10 cellular contexts compared by ENCODE assay signal in genomic region chr9:120480707-120481106, GRCh38.
DNase-seq lines count a peak whose midpoint lies in the region; ATAC-seq and TF ChIP-seq lines count a peak whose summit lies in the region.
"Had no signal": no experiment of that assay in that cellular context is flagged by ENCODE, and none has a peak within 500 bp of the region (broad histone marks: within the 10 kb centered on the region; RNA-seq: fewer than 3 reads in every experiment).

No MANE protein-coding gene starts in this region.

- no peak for TF ChIP-seq CTCF in epithelial cell of proximal tubule (conservative IDR thresholded peaks at IDR 0.05; ENCODE audit: low read depth, low read length)

- intact Hi-C loops in sciatic nerve (cut with DNase I): no loop called here

- DNase-seq in NCI-H2196 (lab: John Stamatoyannopoulos, UW; ENCODE audit: unreplicated experiment) (peak; percentile 12), NCI-H2196 treated with DMSO at 0.1 percent for 48 hours (lab: John Stamatoyannopoulos, UW; ENCODE audit: unreplicated experiment) (no peak), NCI-H69 (lab: John Stamatoyannopoulos, UW) (peak; percentile 88), epithelial cell of proximal tubule (ENCODE audit: low read depth) (peak; percentile 40), renal cortical epithelial cell (ENCODE audit: low read depth) (peak; percentile 87), sciatic nerve (ENCODE audit: low spot score) (no peak)
- DNase-seq: stimulated activated CD4-positive, alpha-beta T cell treated with anti-CD3 and anti-CD28 coated beads, Interleukin-2, amount 100 ng/mL, for 48 hours; stomach had no signal

- ATAC-seq in HG02763 (IDR thresholded peaks at IDR 0.05; ENCODE audit: unreplicated experiment) (no peak), GM21447 (IDR thresholded peaks at IDR 0.05; ENCODE audit: unreplicated experiment) (no peak), sciatic nerve (no peak)

- no peak overlapping the region for H3K4me3 ChIP-seq in epithelial cell of proximal tubule (ENCODE audit: low read depth, low read length)
- H3K4me3 ChIP-seq: stomach had no signal

Comparison
In these comparisons a context has a peak if more than half of its experiments do, and no peak if none do; other contexts are left out.
1. DNase-seq: peak in NCI-H2196 (single experiment), NCI-H69 (single experiment), epithelial cell of proximal tubule (single experiment) and renal cortical epithelial cell (single experiment); none in NCI-H2196 treated with DMSO at 0.1 percent for 48 hours (single experiment) and sciatic nerve (single experiment).